Comparison of ENCODE assay signal across 23 cellular contexts in genomic region chr1:85146972-85147359, GRCh38. TPM values are rescaled to one million over a fixed set of nuclear protein-coding genes. Genes with fewer than 3 reads are reported as not detected.
DNase-seq lines count a peak whose midpoint lies in the region; FAIRE-seq and TF ChIP-seq lines count a peak whose summit lies in the region.
"Had no signal": no experiment of that assay in that cellular context is flagged by ENCODE, and none has a peak within 500 bp of the region (broad histone marks: within the 10 kb centered on the region; RNA-seq: fewer than 3 reads in every experiment).

No MANE protein-coding gene starts in this region.

- no peaks in the 10 kb centered on the region for H3K36me3 ChIP-seq in hepatocyte (replicated peaks; ENCODE audit: insufficient read depth, low read depth)
- no peaks in the 10 kb centered on the region for H3K36me3 ChIP-seq in CD4-positive, alpha-beta memory T cell (ENCODE audit: insufficient read depth, low read length)
- H3K36me3 ChIP-seq: esophagus squamous epithelium, upper lobe of left lung had no signal

- peak; percentile 26 for TF ChIP-seq CTCF in AG09309 (IDR thresholded peaks at IDR 0.05; ENCODE audit: control insufficient read depth, insufficient read depth, low read depth, low read length, missing control alignments)
- peak; percentile 17 for TF ChIP-seq CTCF in hepatocyte (IDR thresholded peaks at IDR 0.05; ENCODE audit: poor library complexity)

- no peaks in the 10 kb centered on the region for H3K9me3 ChIP-seq in hepatocyte (ENCODE audit: low read depth)
- H3K9me3 ChIP-seq in CD4-positive, alpha-beta memory T cell (ENCODE audit: control insufficient read depth in 1 of 2, low read length in 2 of 2), result no peaks in the 10 kb centered on the region
- H3K9me3 ChIP-seq: esophagus squamous epithelium, upper lobe of left lung had no signal

- H3K4me2 ChIP-seq in hepatocyte, result no peak overlapping the region

- no peaks in the 10 kb centered on the region for H3K27me3 ChIP-seq in hepatocyte
- H3K27me3 ChIP-seq in CD4-positive, alpha-beta memory T cell (ENCODE audit: insufficient read depth, low read length), result no peaks in the 10 kb centered on the region
- H3K27me3 ChIP-seq: esophagus squamous epithelium, upper lobe of left lung had no signal

- H3K27me3 Mint-ChIP-seq in CD4-positive, alpha-beta memory T cell, result peaks cover 0 to 2% of the 10 kb centered on the region in 2 donors
- H3K27me3 Mint-ChIP-seq: activated CD4-positive, alpha-beta T cell treated with anti-CD3 and anti-CD28 coated beads, Interleukin-2, amount 10 ng/mL, durations not matched to agents 24 days and 14 days; activated naive CD8-positive, alpha-beta T cell treated with anti-CD3 and anti-CD28 coated beads for 36 hours; T-helper 17 cell had no signal

- H3K9me2 ChIP-seq in hepatocyte (replicated peaks; ENCODE audit: insufficient read depth), result no peaks in the 10 kb centered on the region

- no peak overlapping the region for H3K27ac ChIP-seq in hepatocyte
- no peak overlapping the region for H3K27ac ChIP-seq in CD4-positive, alpha-beta memory T cell (ENCODE audit: low read depth, low read length)
- H3K27ac ChIP-seq: coronary artery, esophagus squamous epithelium, HL-60, parathyroid adenoma, upper lobe of left lung had no signal

- CTCF ChIA-PET in CD4-positive, alpha-beta memory T cell (lab: Charles Lee; ENCODE audit: partially characterized antibody), result no interaction called here

- no peak overlapping the region for H3K4me3 ChIP-seq in AG09309 (ENCODE audit: control insufficient read depth, low read depth, low read length)
- H3K4me3 ChIP-seq in hepatocyte, result no peak overlapping the region
- H3K4me3 ChIP-seq in CD4-positive, alpha-beta memory T cell (ENCODE audit: low read length in 2 of 2), result no peak overlapping the region
- H3K4me3 ChIP-seq: coronary artery, esophagus squamous epithelium, upper lobe of left lung had no signal

- peaks cover 0 to 4% (median 0%) of the 10 kb centered on the region in 8 donors for H3K9me3 Mint-ChIP-seq in CD4-positive, alpha-beta memory T cell
- H3K9me3 Mint-ChIP-seq: activated naive CD8-positive, alpha-beta T cell treated with anti-CD3 and anti-CD28 coated beads for 36 hours had no signal

- H3K4me3 Mint-ChIP-seq in CD4-positive, alpha-beta memory T cell, result no peak overlapping the region
- H3K4me3 Mint-ChIP-seq: activated CD4-positive, alpha-beta T cell treated with anti-CD3 and anti-CD28 coated beads, Interleukin-2, amount 10 ng/mL, durations not matched to agents 24 days and 14 days; activated naive CD8-positive, alpha-beta T cell treated with anti-CD3 and anti-CD28 coated beads for 36 hours; T-helper 17 cell had no signal

- H2AFZ ChIP-seq in hepatocyte, result no peak overlapping the region
- H2AFZ ChIP-seq: parathyroid adenoma had no signal

- no peaks in the 10 kb centered on the region for H3K79me2 ChIP-seq in hepatocyte
- H3K79me2 ChIP-seq: parathyroid adenoma had no signal

- no peaks in the 10 kb centered on the region for H3K36me3 Mint-ChIP-seq in CD4-positive, alpha-beta memory T cell

- intact Hi-C loops in CD4-positive, alpha-beta memory T cell (cut with micrococcal nuclease), result no loop called here

- POLR2A ChIA-PET in CD4-positive, alpha-beta memory T cell (lab: Charles Lee; ENCODE audit: partially characterized antibody), result no interaction called here

- no peak overlapping the region for H3K27ac Mint-ChIP-seq in CD4-positive, alpha-beta memory T cell
- H3K27ac Mint-ChIP-seq: activated CD4-positive, alpha-beta T cell treated with anti-CD3 and anti-CD28 coated beads, Interleukin-2, amount 10 ng/mL, durations not matched to agents 24 days and 14 days; activated naive CD8-positive, alpha-beta T cell treated with anti-CD3 and anti-CD28 coated beads for 36 hours; T-helper 17 cell had no signal

- no peaks in the 10 kb centered on the region for H4K20me1 ChIP-seq in hepatocyte (ENCODE audit: insufficient read depth, poor library complexity, severe bottlenecking)

- no peaks in the 10 kb centered on the region for H3K4me1 Mint-ChIP-seq in CD4-positive, alpha-beta memory T cell

- DNase-seq in AG09309 (ENCODE audit: low read depth) (no peak), HT-29 (ENCODE audit: low spot score) (peak; percentile 13), astrocyte of the hippocampus (ENCODE audit: low read depth, low spot score) (peak; percentile 12), hepatocyte (ENCODE audit: low spot score) (no peak), GM19239 (ENCODE audit: insufficient read length, low spot score) (no peak)
- no peak for DNase-seq in stimulated activated naive CD4-positive, alpha-beta T cell (lab: John Stamatoyannopoulos, UW)
- DNase-seq in CD4-positive, alpha-beta memory T cell, result no peak
- no peak for DNase-seq in activated CD4-positive, CD25-positive, alpha-beta regulatory T cell (lab: John Stamatoyannopoulos, UW)
- DNase-seq: activated CD4-positive, alpha-beta T cell treated with anti-CD3 and anti-CD28 coated beads, Interleukin-2, amount 10 ng/mL, durations not matched to agents 24 days and 14 days; activated naive CD8-positive, alpha-beta T cell treated with anti-CD3 and anti-CD28 coated beads for 36 hours; activated T-cell treated with anti-CD3 and anti-CD28 coated beads, Interleukin-2, amount 50 U/mL, for 1 hour; DMS79; esophagus squamous epithelium; H7; NCI-H1048; NCI-H2227 treated with DMSO at 0.1 percent for 48 hours; T-helper 17 cell; upper lobe of left lung had no signal

- H3K4me1 ChIP-seq in hepatocyte (ENCODE audit: insufficient read depth), result no peaks in the 10 kb centered on the region
- no peaks in the 10 kb centered on the region for H3K4me1 ChIP-seq in CD4-positive, alpha-beta memory T cell (ENCODE audit: insufficient read depth, low read length)
- H3K4me1 ChIP-seq: esophagus squamous epithelium, parathyroid adenoma, upper lobe of left lung had no signal

- no peak for FAIRE-seq in GM19239 (lab: Jason Lieb, UNC)
- FAIRE-seq: GM12892 had no signal

RNA-seq across cellular contexts. Expression of gene SYDE2, which starts 53.9 kb away (rescaled TPM):
- 2.9 and 3.5 TPM in 2 replicates for total RNA-seq in HT-29 (2014; rRNA removed; shearing (Covaris generic))
- total RNA-seq in hepatocyte, result 12.8 and 14.9 TPM in 2 replicates
- polyA plus RNA-seq in hepatocyte, result 4.9 and 5.5 TPM in 2 replicates
- 1 to 10 TPM; 5.0 to 5.2 TPM for total RNA-seq in CD4-positive, alpha-beta memory T cell
- polyA plus RNA-seq in CD4-positive, alpha-beta memory T cell, result 1 to 10 TPM; 2.3 TPM
- total RNA-seq: OCI-LY7 had no signal

Comparison
In these comparisons a context has a peak if more than half of its experiments do, and no peak if none do; other contexts are left out.
1. DNase-seq: peak in HT-29 (single experiment) and astrocyte of the hippocampus (single experiment); none in AG09309 (single experiment), hepatocyte (single experiment), stimulated activated naive CD4-positive, alpha-beta T cell (0 of 6), GM19239 (single experiment), CD4-positive, alpha-beta memory T cell (0 of 5) and activated CD4-positive, CD25-positive, alpha-beta regulatory T cell (0 of 4).